In the genomic region with DNA sequence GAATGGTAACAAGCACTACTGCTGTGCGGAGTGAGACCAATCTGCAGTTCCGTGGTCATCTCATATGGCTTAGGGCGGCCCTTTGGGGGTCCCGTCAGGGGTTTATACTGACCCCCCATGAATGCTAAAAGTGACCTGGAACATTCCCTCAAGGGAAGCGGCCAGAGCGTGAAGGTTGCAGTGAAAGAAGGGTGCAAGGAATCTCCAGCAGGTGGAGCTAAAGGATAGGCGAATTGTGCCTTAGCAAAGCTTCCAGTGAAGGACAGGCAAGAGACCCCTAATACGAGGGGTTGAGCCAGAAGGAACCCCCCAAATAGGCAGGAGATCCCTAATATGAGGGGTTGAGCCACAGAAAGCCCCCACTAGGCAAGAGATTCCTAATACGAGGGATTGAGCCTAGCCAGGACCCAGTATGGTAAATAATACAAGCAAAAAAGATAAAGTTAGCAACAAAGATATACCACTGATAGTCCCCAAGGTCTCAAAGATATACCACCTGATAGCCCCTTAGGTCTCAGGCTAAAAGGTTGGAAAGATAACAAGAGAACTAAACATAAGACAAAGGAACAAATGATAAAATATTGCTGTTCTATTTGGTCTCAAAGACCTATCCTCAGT, we compare ENCODE assay signal across 10 cellular contexts. TPM values are rescaled to one million over a fixed set of nuclear protein-coding genes. Genes with fewer than 3 reads are reported as not detected.
A peak's percentile ranks its signal among the peaks of the same experiment; 100 is the strongest.
DNase-seq lines count a peak whose midpoint lies in the region; TF ChIP-seq lines count a peak whose summit lies in the region.
"Had no signal": no experiment of that assay in that cellular context is flagged by ENCODE, and none has a peak within 500 bp of the region (broad histone marks: within the 10 kb centered on the region; RNA-seq: fewer than 3 reads in every experiment).

No MANE protein-coding gene starts in this region.

- H2AFZ ChIP-seq in fibroblast of lung (ENCODE audit: low read length) (no peak overlapping the region), neural cell (ENCODE audit: low read depth, low read length) (no peak overlapping the region)

- no peaks in the 10 kb centered on the region for H3K79me2 ChIP-seq in fibroblast of lung (ENCODE audit: control insufficient read depth, insufficient read depth, low read length)
- H3K79me2 ChIP-seq in neural cell (replicated peaks; ENCODE audit: insufficient read depth, low read length): no peaks in the 10 kb centered on the region

- H3K27ac ChIP-seq in C4-2B (no peak overlapping the region), fibroblast of lung (ENCODE audit: insufficient read depth, low read length) (no peak overlapping the region), neural cell (ENCODE audit: low read length) (no peak overlapping the region), tibial nerve (no peak overlapping the region)

- peak; percentile 94 for TF ChIP-seq RAD21 in neural cell (conservative IDR thresholded peaks at IDR 0.05)

- peak; percentile 83 for TF ChIP-seq CTCF in C4-2B (conservative IDR thresholded peaks at IDR 0.05)
- peak; percentile 89 to 90 for TF ChIP-seq CTCF in fibroblast of lung (conservative IDR thresholded peaks at IDR 0.05 in 1 of 2, IDR thresholded peaks at IDR 0.05 in 1 of 2; ENCODE audit: low read depth in 1 of 2, low read length in 2 of 2)
- TF ChIP-seq CTCF in neural cell (IDR thresholded peaks at IDR 0.05; ENCODE audit: poor library complexity, severe bottlenecking): peak; percentile 94
- peak; percentile 61 to 84 (median 66) for TF ChIP-seq CTCF in tibial nerve (IDR thresholded peaks at IDR 0.05)

- in situ Hi-C loops in HAP-1 (cut with MboI; ENCODE audit: low sequenced_read_pairs): loop anchor here (5.0 kb wide), 1 partner anchor 164 kb away; no protein-coding TSS in a partner anchor

- H3K4me3 ChIP-seq in HAP-1 (no peak overlapping the region), fibroblast of lung (replicated peaks in 1 of 4; ENCODE audit: control extremely low read depth in 1 of 4, insufficient read depth in 1 of 4, low read depth in 3 of 4, low read length in 4 of 4) (no peak overlapping the region), neural cell (ENCODE audit: low read length) (no peak overlapping the region), tibial nerve (no peak overlapping the region)

- WGBS in tibial nerve, 2 donors: 11 to 12% methylated on average over 9 of the region's 9 CpGs

- H4K20me1 ChIP-seq in fibroblast of lung (ENCODE audit: control insufficient read depth, extremely low read depth, insufficient read depth, low read length) (no peaks in the 10 kb centered on the region), neural cell (ENCODE audit: insufficient read depth) (no peaks in the 10 kb centered on the region)

- no peaks in the 10 kb centered on the region for H3K9me2 ChIP-seq in neural cell (ENCODE audit: insufficient read depth, low read length)

- H3K4me1 ChIP-seq in HAP-1: peaks cover 21% of the 10 kb centered on the region
- H3K4me1 ChIP-seq in fibroblast of lung (ENCODE audit: control insufficient read depth, extremely low read depth, insufficient read depth, low read length): no peaks in the 10 kb centered on the region
- H3K4me1 ChIP-seq in tibial nerve: peaks cover 0 to 10% (median 4%) of the 10 kb centered on the region in 4 donors

- peaks cover 28% of the 10 kb centered on the region for H3K36me3 ChIP-seq in HAP-1 (replicated peaks)
- H3K36me3 ChIP-seq in fibroblast of lung (ENCODE audit: control insufficient read depth, insufficient read depth, low read length): no peaks in the 10 kb centered on the region
- H3K36me3 ChIP-seq in neural cell (ENCODE audit: insufficient read depth, low read length): no peaks in the 10 kb centered on the region
- peaks cover 0 to 31% (median 0%) of the 10 kb centered on the region in 3 donors for H3K36me3 ChIP-seq in tibial nerve

- H3K9me3 ChIP-seq in HAP-1 (no peaks in the 10 kb centered on the region), fibroblast of lung (ENCODE audit: control insufficient read depth, insufficient read depth, low read depth, low read length) (no peaks in the 10 kb centered on the region), neural cell (ENCODE audit: low read length) (no peaks in the 10 kb centered on the region), tibial nerve (no peaks in the 10 kb centered on the region)

- DNase-seq in HAP-1 (ENCODE audit: low spot score in 2 of 2): peak; percentile 61 to 76
- peak; percentile 35 for DNase-seq in NCI-H82 treated with DMSO at 0.1 percent for 48 hours (lab: John Stamatoyannopoulos, UW; ENCODE audit: unreplicated experiment)
- peak; percentile 41 for DNase-seq in activated T-cell treated with anti-CD3 and anti-CD28 coated beads for 24 hours (ENCODE audit: low read depth)
- peak; percentile 48 to 70 for DNase-seq in fibroblast of lung (ENCODE audit: low read depth in 2 of 2)
- DNase-seq in tibial nerve (ENCODE audit: low spot score in 2 of 2): peak in 1 of 2 donors; percentile 68
- no peak for DNase-seq in mesenteric fat pad (ENCODE audit: low spot score)

- H3K4me2 ChIP-seq in fibroblast of lung (ENCODE audit: extremely low read depth, insufficient read depth, low read length) (no peak overlapping the region), neural cell (ENCODE audit: low read length) (no peak overlapping the region)

- H3K27me3 ChIP-seq in HAP-1 (ENCODE audit: low read depth) (no peaks in the 10 kb centered on the region), fibroblast of lung (ENCODE audit: control insufficient read depth, insufficient read depth, low read length) (no peaks in the 10 kb centered on the region), neural cell (ENCODE audit: insufficient read depth, low read depth, low read length) (no peaks in the 10 kb centered on the region), tibial nerve (no peaks in the 10 kb centered on the region)

- H3F3A ChIP-seq in neural cell (ENCODE audit: insufficient read depth, low read length, poor library complexity, severe bottlenecking): no peaks in the 10 kb centered on the region

- TF ChIP-seq EP300 in neural cell (conservative IDR thresholded peaks at IDR 0.05; ENCODE audit: poor library complexity, severe bottlenecking) (no peak), tibial nerve (IDR thresholded peaks at IDR 0.05) (no peak)

- H3K9ac ChIP-seq in fibroblast of lung (ENCODE audit: insufficient read depth, low read length): no peak overlapping the region
- H3K9ac ChIP-seq in neural cell (ENCODE audit: low read length): no peak overlapping the region

- TF ChIP-seq POLR2A in tibial nerve (IDR thresholded peaks at IDR 0.05): no peak

TF ChIP-seq in neural cell, 6 proteins besides CTCF, POLR2A, EP300 and RAD21:
- TF ChIP-seq MXI1 (conservative IDR thresholded peaks at IDR 0.05; ENCODE audit: poor library complexity, severe bottlenecking) (no peak), POLR2AphosphoS5 (IDR thresholded peaks at IDR 0.05) (no peak), SMC3 (conservative IDR thresholded peaks at IDR 0.05; ENCODE audit: poor library complexity) (peak; percentile 91)
TF ChIP-seq in neural cell: peak in this region for 1.

RNA-seq across cellular contexts. Expression of a gene that starts 27.5 kb away (rescaled TPM):
- total RNA-seq in fibroblast of lung (21.3 and 29.2 TPM in 2 replicates), tibial nerve (10 to 100 TPM; 22.2 to 28.4 (median 27.4) TPM), mesenteric fat pad (23.9 TPM)
- polyA plus RNA-seq in fibroblast of lung (23.3 and 27.4 TPM in 2 replicates), neural cell (31.6 and 39.1 TPM in 2 replicates)
- 14.9 and 16.7 TPM in 2 replicates for polyA plus RNA-seq in fibroblast of lung (2012)
- polyA minus RNA-seq in fibroblast of lung (ENCODE audit: low replicate concordance) (31.0 and 51.2 TPM in 2 replicates), neural cell (37.7 and 39.4 TPM in 2 replicates)

RNA-seq across cellular contexts. Expression of a gene that starts 32.8 kb away (rescaled TPM):
- 3.3 and 5.1 TPM in 2 replicates for total RNA-seq in fibroblast of lung
- polyA plus RNA-seq in fibroblast of lung: 2.3 and 2.8 TPM in 2 replicates
- polyA plus RNA-seq in fibroblast of lung (2012): 2.3 and 2.4 TPM in 2 replicates
- polyA minus RNA-seq in fibroblast of lung (ENCODE audit: low replicate concordance): 1.2 and 1.7 TPM in 2 replicates
- polyA plus RNA-seq in neural cell: 19.4 and 28.5 TPM in 2 replicates
- 21.7 and 24.2 TPM in 2 replicates for polyA minus RNA-seq in neural cell
- 10 to 100 TPM; 10.7 to 18.8 (median 15.7) TPM for total RNA-seq in tibial nerve
- 6.4 TPM for total RNA-seq in mesenteric fat pad

RNA-seq across cellular contexts. Expression of a gene that starts 50.4 kb away (rescaled TPM):
- total RNA-seq in fibroblast of lung (not detected in 2 replicates), tibial nerve (under 1 TPM in 1 of 4 donors, not detected in 3; 0.63 TPM), mesenteric fat pad (0.48 TPM)
- polyA plus RNA-seq in fibroblast of lung (not detected in 2 replicates), neural cell (not detected in 2 replicates)
- polyA plus RNA-seq in fibroblast of lung (2012): not detected in 2 replicates
- polyA minus RNA-seq in fibroblast of lung (ENCODE audit: low replicate concordance) (not detected in 2 replicates), neural cell (not detected in 2 replicates)
- total RNA-seq: urinary bladder had no signal

RNA-seq across cellular contexts. Expression of a gene that starts 59.8 kb away (rescaled TPM):
- not detected in 2 replicates for total RNA-seq in fibroblast of lung
- not detected in 2 replicates for polyA plus RNA-seq in fibroblast of lung
- polyA plus RNA-seq in fibroblast of lung (2012): not detected in 2 replicates
- polyA minus RNA-seq in fibroblast of lung (ENCODE audit: low replicate concordance): not detected in 2 replicates
- polyA plus RNA-seq in neural cell: not detected in 2 replicates
- polyA minus RNA-seq in neural cell: not detected in 2 replicates
- total RNA-seq in tibial nerve: not detected
- total RNA-seq in mesenteric fat pad: not detected
- total RNA-seq: urinary bladder had no signal
- polyA plus RNA-seq: IgD-negative memory B cell, urinary bladder had no signal
